In the genomic region with DNA sequence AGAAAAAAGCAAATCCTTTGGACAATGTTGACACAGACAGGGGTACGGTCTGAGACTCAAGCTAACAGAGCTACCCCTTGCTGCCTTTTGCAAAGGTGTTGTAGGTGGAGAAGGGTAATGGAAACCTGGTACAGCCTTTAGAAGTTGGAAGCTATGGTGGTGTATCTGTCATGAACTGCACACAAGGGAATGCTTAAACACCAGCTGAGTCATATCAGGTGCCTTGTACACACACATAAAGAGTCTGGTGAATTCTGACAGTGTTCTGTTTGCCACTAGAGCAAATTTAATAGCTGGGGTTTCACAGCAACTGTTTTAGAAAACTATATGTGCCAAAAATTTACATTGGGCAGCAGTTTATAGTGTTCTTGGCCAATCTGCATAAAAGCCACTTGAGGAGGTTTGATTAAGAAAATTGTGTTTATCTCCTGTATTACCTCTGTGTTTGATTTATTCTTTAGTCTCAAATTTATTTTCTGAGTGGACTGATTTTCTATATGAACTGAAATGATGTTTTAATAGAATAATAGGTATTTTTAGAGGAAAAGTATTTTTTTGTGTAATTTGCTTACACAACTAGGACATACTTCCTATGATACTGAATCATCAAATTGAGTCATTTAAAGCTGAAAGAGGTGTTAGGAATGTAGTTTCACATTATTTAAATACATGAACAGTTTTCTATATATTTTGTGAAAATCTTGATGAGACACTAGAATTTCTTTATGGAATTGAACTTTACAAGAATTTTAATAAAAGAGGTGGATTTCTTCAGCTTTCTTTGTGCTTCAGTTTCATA, we compare ENCODE assay signal across 17 cellular contexts.
A peak's percentile ranks its signal among the peaks of the same experiment; 100 is the strongest.
DNase-seq lines count a peak whose midpoint lies in the region; ATAC-seq and TF ChIP-seq lines count a peak whose summit lies in the region.
"Had no signal": no experiment of that assay in that cellular context is flagged by ENCODE, and none has a peak within 500 bp of the region (broad histone marks: within the 10 kb centered on the region; RNA-seq: fewer than 3 reads in every experiment).

No MANE protein-coding gene starts in this region.

- peak; percentile 55 for ATAC-seq in GM19351 (IDR thresholded peaks at IDR 0.05; ENCODE audit: unreplicated experiment)
- ATAC-seq in HG03442 (IDR thresholded peaks at IDR 0.05; ENCODE audit: unreplicated experiment) = peak; percentile 44
- ATAC-seq in GM21723 (IDR thresholded peaks at IDR 0.05; ENCODE audit: unreplicated experiment) = no peak
- no peak for ATAC-seq in GM19324 (IDR thresholded peaks at IDR 0.05; ENCODE audit: low FRiP score, unreplicated experiment)
- ATAC-seq: naive thymus-derived CD8-positive, alpha-beta T cell; T-helper 17 cell had no signal

- peak; percentile 38 for DNase-seq in choroid plexus epithelial cell (ENCODE audit: low read depth)
- peak; percentile 59 for DNase-seq in renal cortical epithelial cell (ENCODE audit: low read depth)
- no peak for DNase-seq in cortex of kidney (lab: John Stamatoyannopoulos, UW)
- DNase-seq: activated CD8-positive, alpha-beta memory T cell treated with anti-CD3 and anti-CD28 coated beads for 24 hours; amniotic stem cell; BE2C; MV-4-11; naive thymus-derived CD8-positive, alpha-beta T cell; NCI-H1930; NCI-H446 treated with DMSO at 0.1 percent for 48 hours; SIG-M5; T-helper 17 cell had no signal

- no peak for TF ChIP-seq CTCF in choroid plexus epithelial cell (conservative IDR thresholded peaks at IDR 0.05; ENCODE audit: low read depth, low read length)

- H3K4me3 ChIP-seq in choroid plexus epithelial cell (ENCODE audit: low read depth, low read length) = no peak overlapping the region
- H3K4me3 ChIP-seq: smooth muscle cell had no signal

Comparison
In these comparisons a context has a peak if more than half of its experiments do, and no peak if none do; other contexts are left out.
1. ATAC-seq: peak in GM19351 (single experiment) and HG03442 (single experiment); none in GM21723 (single experiment) and GM19324 (single experiment).